In genomic region chr21:32457360-32457840, GRCh38 we compare ENCODE assay signal across 11 cellular contexts. TPM values are rescaled to one million over a fixed set of nuclear protein-coding genes. Genes with fewer than 3 reads are reported as not detected.
DNase-seq lines count a peak whose midpoint lies in the region; ATAC-seq and TF ChIP-seq lines count a peak whose summit lies in the region.
"Had no signal": no experiment of that assay in that cellular context is flagged by ENCODE, and none has a peak within 500 bp of the region (broad histone marks: within the 10 kb centered on the region; RNA-seq: fewer than 3 reads in every experiment).

No MANE protein-coding gene starts in this region.

- no peak overlapping the region for H3K18ac ChIP-seq in mesenchymal stem cell (ENCODE audit: low read depth in 1 of 2, low read length in 2 of 2)

- H3K14ac ChIP-seq in mesenchymal stem cell (ENCODE audit: low read length in 2 of 2) = no peak overlapping the region

- no peak overlapping the region for H2BK120ac ChIP-seq in mesenchymal stem cell (ENCODE audit: low read depth, low read length)

- dilution Hi-C loops in mammary epithelial cell (cut with HindIII; ENCODE audit: low sequenced_read_pairs) = no loop called here

- 35% methylated on average over 9 of the region's 9 CpGs for WGBS in mammary epithelial cell (ENCODE audit: low coverage, missing lambda C conversion rate)
- WGBS in mesenchymal stem cell = 43% methylated on average over 6 of the region's 9 CpGs
- WGBS in aorta, 2 donors = 13 to 16% methylated on average over 9 of the region's 9 CpGs

- H3K4me2 ChIP-seq in mammary epithelial cell (ENCODE audit: insufficient read depth, low read depth, low read length) = no peak overlapping the region
- no peak overlapping the region for H3K4me2 ChIP-seq in mesenchymal stem cell (ENCODE audit: low read length, poor library complexity, severe bottlenecking)
- H3K4me2 ChIP-seq: BLaER1 treated with 17β-estradiol and CSF1 and Interleukin-3, amounts not matched to agents 10 nM and 100 nM had no signal

- peak; percentile 60 for DNase-seq in MCF 10A (ENCODE audit: unreplicated experiment)
- no peak for DNase-seq in mammary epithelial cell
- peak; percentile 81 for DNase-seq in colonic mucosa
- DNase-seq in mesenchymal stem cell = no peak
- DNase-seq in aorta = peak; percentile 62 to 82
- no peak for DNase-seq in activated naive CD4-positive, alpha-beta T cell treated with anti-CD3 and anti-CD28 coated beads for 36 hours
- DNase-seq in A673 (ENCODE audit: low spot score) = no peak
- DNase-seq: activated naive CD8-positive, alpha-beta T cell treated with anti-CD3 and anti-CD28 coated beads, Interleukin-2, amount 10 ng/mL, durations not matched to agents 7 days and 5 days; kidney glomerular epithelial cell had no signal

- peaks cover 40% of the 10 kb centered on the region for H3K36me3 Mint-ChIP-seq in MCF 10A (ENCODE audit: insufficient read depth, unreplicated experiment)
- peaks cover 18% of the 10 kb centered on the region for H3K36me3 Mint-ChIP-seq in activated naive CD4-positive, alpha-beta T cell treated with anti-CD3 and anti-CD28 coated beads for 36 hours (ENCODE audit: low read depth)

- no peak overlapping the region for H2AK5ac ChIP-seq in mesenchymal stem cell (ENCODE audit: low read length, severe bottlenecking)

- H3K27ac ChIP-seq in mammary epithelial cell (ENCODE audit: insufficient read depth, low read depth, low read length) (no peak overlapping the region), colonic mucosa (peak overlapping the region; percentile 47), mesenchymal stem cell (ENCODE audit: low read length, poor library complexity, severe bottlenecking) (no peak overlapping the region), aorta (ENCODE audit: low read depth in 1 of 2, low read length in 2 of 2) (peak overlapping the region; percentile 29 to 62), A673 (ENCODE audit: low read depth, low read length, poor library complexity, severe bottlenecking) (no peak overlapping the region)
- H3K27ac ChIP-seq: BLaER1 treated with 17β-estradiol and CSF1 and Interleukin-3, amounts not matched to agents 10 nM and 100 nM had no signal

- CTCF ChIA-PET in MCF 10A (lab: Yijun Ruan, JAX) (interaction anchor here (0.7 to 1.5 kb wide), 6 partner anchors 19 to 143 kb away, joined by 3 to 7 read pairs (median 4); no protein-coding TSS in a partner anchor), mammary epithelial cell (lab: Charles Lee; ENCODE audit: low non-redundant PET) (no interaction called here), A673 (lab: Charles Lee) (no interaction called here)
- CTCF ChIA-PET in activated naive CD4-positive, alpha-beta T cell treated with anti-CD3 and anti-CD28 coated beads for 36 hours (lab: Charles Lee) = interaction anchor here (1.2 kb wide), 1 partner anchor 144 kb away, joined by 4 read pairs; no protein-coding TSS in a partner anchor

- no peak overlapping the region for H2BK15ac ChIP-seq in mesenchymal stem cell (ENCODE audit: low read depth, poor library complexity, severe bottlenecking)

- TF ChIP-seq CTCF in MCF 10A (IDR thresholded peaks at IDR 0.05; ENCODE audit: unreplicated experiment) (no peak), mammary epithelial cell (conservative IDR thresholded peaks at IDR 0.05 in 1 of 2, IDR thresholded peaks at IDR 0.05 in 1 of 2; ENCODE audit: extremely low read depth in 1 of 2, insufficient read depth in 1 of 2, low read depth in 1 of 2, low read length in 2 of 2) (no peak), colonic mucosa (IDR thresholded peaks at IDR 0.05) (no peak), A673 (conservative IDR thresholded peaks at IDR 0.05; ENCODE audit: low read depth, low read length) (no peak)

- H3K23ac ChIP-seq in mesenchymal stem cell (ENCODE audit: low read length in 2 of 2) = no peak overlapping the region

- H2AFZ ChIP-seq in mammary epithelial cell (ENCODE audit: low read depth, low read length) = no peak overlapping the region
- H2AFZ ChIP-seq in mesenchymal stem cell (ENCODE audit: low read depth, low read length) = no peak overlapping the region

- no peak overlapping the region for H2BK12ac ChIP-seq in mesenchymal stem cell (ENCODE audit: low read length in 2 of 2)

- POLR2A ChIA-PET in MCF 10A (lab: Yijun Ruan, JAX) (interaction anchor here (0.7 to 1.7 kb wide), 2 partner anchors 46 to 64 kb away, joined by 3 to 6 read pairs; no protein-coding TSS in a partner anchor), A673 (lab: Charles Lee; ENCODE audit: low non-redundant PET) (interaction anchor here (0.6 kb wide), 1 partner anchor 19 kb away, joined by 8 read pairs; no protein-coding TSS in a partner anchor)

- H3K4me1 Mint-ChIP-seq in MCF 10A (ENCODE audit: insufficient read depth, unreplicated experiment) = peaks cover 21% of the 10 kb centered on the region
- no peaks in the 10 kb centered on the region for H3K4me1 Mint-ChIP-seq in activated naive CD4-positive, alpha-beta T cell treated with anti-CD3 and anti-CD28 coated beads for 36 hours (ENCODE audit: low read depth)
- H3K4me1 Mint-ChIP-seq: activated naive CD8-positive, alpha-beta T cell treated with anti-CD3 and anti-CD28 coated beads, Interleukin-2, amount 10 ng/mL, durations not matched to agents 7 days and 5 days had no signal

- H4K91ac ChIP-seq in mesenchymal stem cell (ENCODE audit: low read length) = no peak overlapping the region

- H3K4me3 Mint-ChIP-seq in MCF 10A (ENCODE audit: unreplicated experiment) = no peak overlapping the region
- H3K4me3 Mint-ChIP-seq in activated naive CD4-positive, alpha-beta T cell treated with anti-CD3 and anti-CD28 coated beads for 36 hours = no peak overlapping the region
- H3K4me3 Mint-ChIP-seq: activated naive CD8-positive, alpha-beta T cell treated with anti-CD3 and anti-CD28 coated beads, Interleukin-2, amount 10 ng/mL, durations not matched to agents 7 days and 5 days had no signal

- H2BK5ac ChIP-seq in mesenchymal stem cell (ENCODE audit: low read depth, low read length, poor library complexity, severe bottlenecking) = no peak overlapping the region

- peaks cover 21% of the 10 kb centered on the region for H3K79me2 ChIP-seq in mammary epithelial cell (ENCODE audit: insufficient read depth, low read length)

- H3K9me3 ChIP-seq in mammary epithelial cell (replicated peaks; ENCODE audit: insufficient read depth, low read length) (no peaks in the 10 kb centered on the region), colonic mucosa (no peaks in the 10 kb centered on the region), mesenchymal stem cell (ENCODE audit: control insufficient read depth, low read length) (peaks cover 4% of the 10 kb centered on the region), aorta (ENCODE audit: control insufficient read depth, low read length) (no peaks in the 10 kb centered on the region), A673 (ENCODE audit: low read depth, low read length, poor library complexity, severe bottlenecking) (no peaks in the 10 kb centered on the region)

- ATAC-seq in aorta (ENCODE audit: low FRiP score) = peak; percentile 33
- no peak for ATAC-seq in HG02884 (IDR thresholded peaks at IDR 0.05; ENCODE audit: unreplicated experiment)

- H4K20me1 ChIP-seq in mammary epithelial cell (ENCODE audit: insufficient read depth, low read length) = no peaks in the 10 kb centered on the region
- H4K20me1 ChIP-seq: BLaER1 treated with 17β-estradiol and CSF1 and Interleukin-3, amounts not matched to agents 10 nM and 100 nM had no signal

- no peak overlapping the region for H4K8ac ChIP-seq in mesenchymal stem cell (ENCODE audit: low read length)

- H3K27me3 ChIP-seq in mammary epithelial cell (ENCODE audit: insufficient read depth, low read length) (no peaks in the 10 kb centered on the region), colonic mucosa (no peaks in the 10 kb centered on the region), mesenchymal stem cell (ENCODE audit: control insufficient read depth in 1 of 2, insufficient read depth in 1 of 2, low read length in 2 of 2) (peaks cover 0 to 3% of the 10 kb centered on the region in 2 experiments), aorta (ENCODE audit: control insufficient read depth in 1 of 2, insufficient read depth in 2 of 2, low read length in 1 of 2) (no peaks in the 10 kb centered on the region), A673 (replicated peaks; ENCODE audit: insufficient read depth, low read depth, low read length, poor library complexity) (no peaks in the 10 kb centered on the region)
- H3K27me3 ChIP-seq: BLaER1 treated with 17β-estradiol and CSF1 and Interleukin-3, amounts not matched to agents 10 nM and 100 nM had no signal

- no peak overlapping the region for H3K9ac ChIP-seq in mammary epithelial cell (ENCODE audit: insufficient read depth, low read length)
- H3K9ac ChIP-seq in colonic mucosa (ENCODE audit: low read depth in 2 of 2, low read length in 2 of 2) = peak overlapping the region in 1 of 2 donors; percentile 48
- peak overlapping the region; percentile 75 for H3K9ac ChIP-seq in mesenchymal stem cell (ENCODE audit: low read length)
- H3K9ac ChIP-seq: BLaER1 treated with 17β-estradiol and CSF1 and Interleukin-3, amounts not matched to agents 10 nM and 100 nM had no signal

- H3K27ac Mint-ChIP-seq in MCF 10A (ENCODE audit: low read depth, unreplicated experiment) = peak overlapping the region; percentile 79
- no peak overlapping the region for H3K27ac Mint-ChIP-seq in activated naive CD4-positive, alpha-beta T cell treated with anti-CD3 and anti-CD28 coated beads for 36 hours
- H3K27ac Mint-ChIP-seq: activated naive CD8-positive, alpha-beta T cell treated with anti-CD3 and anti-CD28 coated beads, Interleukin-2, amount 10 ng/mL, durations not matched to agents 7 days and 5 days had no signal

- H3K4me3 ChIP-seq in mammary epithelial cell (replicated peaks in 1 of 3; ENCODE audit: insufficient read depth in 1 of 3, low read depth in 2 of 3, low read length in 3 of 3) (no peak overlapping the region), colonic mucosa (no peak overlapping the region), mesenchymal stem cell (ENCODE audit: insufficient read depth in 1 of 2, low read depth in 1 of 2, low read length in 2 of 2) (no peak overlapping the region), aorta (ENCODE audit: low read length in 2 of 2) (no peak overlapping the region), A673 (ENCODE audit: low read depth, low read length, poor library complexity, severe bottlenecking) (no peak overlapping the region)
- H3K4me3 ChIP-seq: BLaER1 treated with 17β-estradiol and CSF1 and Interleukin-3, amounts not matched to agents 10 nM and 100 nM had no signal

- H3K4me1 ChIP-seq in mammary epithelial cell (ENCODE audit: insufficient read depth, low read length) = peaks cover 14% of the 10 kb centered on the region
- peaks cover 6% of the 10 kb centered on the region for H3K4me1 ChIP-seq in colonic mucosa
- H3K4me1 ChIP-seq in mesenchymal stem cell (ENCODE audit: control insufficient read depth, insufficient read depth, low read depth, low read length) = peaks cover 5% of the 10 kb centered on the region
- peaks cover 8 to 9% of the 10 kb centered on the region in 2 donors for H3K4me1 ChIP-seq in aorta (ENCODE audit: control insufficient read depth in 1 of 2, insufficient read depth in 2 of 2, low read length in 2 of 2)
- H3K4me1 ChIP-seq in A673 (ENCODE audit: insufficient read depth, low read length, poor library complexity, severe bottlenecking) = no peaks in the 10 kb centered on the region
- H3K4me1 ChIP-seq: BLaER1 treated with 17β-estradiol and CSF1 and Interleukin-3, amounts not matched to agents 10 nM and 100 nM had no signal

- H3K79me1 ChIP-seq in mesenchymal stem cell (replicated peaks; ENCODE audit: low read length, poor library complexity, severe bottlenecking) = no peaks in the 10 kb centered on the region

- intact Hi-C loops in MCF 10A (cut with micrococcal nuclease) = no loop called here
- intact Hi-C loops in mammary epithelial cell (cut with micrococcal nuclease) = no loop called here
- intact Hi-C loops in colonic mucosa (cut with DNase I) = no loop called here
- intact Hi-C loops in aorta (cut with DNase I) = no loop called here
- intact Hi-C loops in activated naive CD4-positive, alpha-beta T cell treated with anti-CD3 and anti-CD28 coated beads for 36 hours (cut with micrococcal nuclease) = no loop called here
- intact Hi-C loops in A673 (cut with micrococcal nuclease; ENCODE audit: unreplicated experiment) = no loop called here

- H3K9me3 Mint-ChIP-seq in MCF 10A (ENCODE audit: unreplicated experiment) = no peaks in the 10 kb centered on the region
- H3K9me3 Mint-ChIP-seq in activated naive CD4-positive, alpha-beta T cell treated with anti-CD3 and anti-CD28 coated beads for 36 hours = no peaks in the 10 kb centered on the region
- H3K9me3 Mint-ChIP-seq: activated naive CD8-positive, alpha-beta T cell treated with anti-CD3 and anti-CD28 coated beads, Interleukin-2, amount 10 ng/mL, durations not matched to agents 7 days and 5 days had no signal

- BruUV-seq in MCF 10A (replicated peaks; lab: Mats Ljungman, UMichigan) (no TSS peak), mammary epithelial cell (replicated peaks; lab: Mats Ljungman, UMichigan) (no TSS peak), A673 (replicated peaks; lab: Mats Ljungman, UMichigan) (no TSS peak)

- peaks cover 3% of the 10 kb centered on the region for H3K36me3 ChIP-seq in mammary epithelial cell (ENCODE audit: insufficient read depth, low read length)
- no peaks in the 10 kb centered on the region for H3K36me3 ChIP-seq in colonic mucosa
- H3K36me3 ChIP-seq in mesenchymal stem cell (ENCODE audit: control insufficient read depth in 1 of 2, insufficient read depth in 2 of 2, low read depth in 1 of 2, low read length in 2 of 2) = peaks cover 0 to 38% of the 10 kb centered on the region in 2 experiments
- H3K36me3 ChIP-seq in aorta (ENCODE audit: control insufficient read depth in 1 of 2, insufficient read depth in 2 of 2, low read length in 1 of 2) = peaks cover 0 to 7% of the 10 kb centered on the region in 2 donors
- H3K36me3 ChIP-seq in A673 (ENCODE audit: insufficient read depth, low read length, poor library complexity, severe bottlenecking) = no peaks in the 10 kb centered on the region
- H3K36me3 ChIP-seq: BLaER1 treated with 17β-estradiol and CSF1 and Interleukin-3, amounts not matched to agents 10 nM and 100 nM had no signal

- H3K27me3 Mint-ChIP-seq in MCF 10A (ENCODE audit: insufficient read depth, unreplicated experiment) = no peaks in the 10 kb centered on the region
- H3K27me3 Mint-ChIP-seq in activated naive CD4-positive, alpha-beta T cell treated with anti-CD3 and anti-CD28 coated beads for 36 hours (ENCODE audit: low read depth) = no peaks in the 10 kb centered on the region
- H3K27me3 Mint-ChIP-seq: activated naive CD8-positive, alpha-beta T cell treated with anti-CD3 and anti-CD28 coated beads, Interleukin-2, amount 10 ng/mL, durations not matched to agents 7 days and 5 days had no signal

- in situ Hi-C loops in mammary epithelial cell (cut with MboI; ENCODE audit: low sequenced_read_pairs in 2 of 2) = no loop called here

- H3K4ac ChIP-seq in mesenchymal stem cell (ENCODE audit: low read depth in 1 of 2, low read length in 2 of 2) = no peak overlapping the region

RNA-seq across cellular contexts. Expression of gene EVA1C, which starts 44.9 kb away (rescaled TPM):
- 16.8 and 22.2 TPM in 2 replicates for total RNA-seq in MCF 10A (2022)
- total RNA-seq in mammary epithelial cell = 10 to 100 TPM; 11.7 to 28.4 TPM
- polyA plus RNA-seq in mammary epithelial cell = 22.2 TPM
- 5.7 TPM for polyA minus RNA-seq in mammary epithelial cell
- total RNA-seq in colonic mucosa = 1 to 10 TPM; 7.3 to 9.9 TPM
- polyA plus RNA-seq in mesenchymal stem cell (2013, experiment 1 of 2) = not detected
- not detected for polyA plus RNA-seq in mesenchymal stem cell (2013, experiment 2 of 2)
- total RNA-seq in aorta = 10 to 100 TPM; 48.6 to 72.6 TPM
- polyA plus RNA-seq in aorta = 100 to 1,000 TPM in 1 of 2 donors, 10 to 100 TPM in 1; 40.9 to 105 TPM
- total RNA-seq in activated naive CD4-positive, alpha-beta T cell treated with anti-CD3 and anti-CD28 coated beads for 36 hours = 1 to 10 TPM; 5.3 to 5.9 TPM
- 4.3 and 7.2 TPM in 2 replicates for total RNA-seq in A673 (2021)

Comparison
In these comparisons a context has a peak if more than half of its experiments do, and no peak if none do; other contexts are left out.
1. DNase-seq: peak in MCF 10A (single experiment), colonic mucosa (single experiment) and aorta (2 of 2); none in mammary epithelial cell (single experiment), mesenchymal stem cell (single experiment), activated naive CD4-positive, alpha-beta T cell treated with anti-CD3 and anti-CD28 coated beads for 36 hours (single experiment) and A673 (single experiment).
2. CTCF ChIA-PET loops: an anchor here in MCF 10A (0.7 to 1.5 kb wide) and activated naive CD4-positive, alpha-beta T cell treated with anti-CD3 and anti-CD28 coated beads for 36 hours (1.2 kb wide); none called in mammary epithelial cell and A673.
3. H3K27ac ChIP-seq: peak in colonic mucosa (single experiment) and aorta (2 of 2); none in mammary epithelial cell (single experiment), mesenchymal stem cell (single experiment) and A673 (single experiment).